ENCODE assay signal across 24 cellular contexts in genomic region chr11:86876716-86877234, GRCh38.
DNase-seq lines count a peak whose midpoint lies in the region; ATAC-seq and TF ChIP-seq lines count a peak whose summit lies in the region.
"Had no signal": no experiment of that assay in that cellular context is flagged by ENCODE, and none has a peak within 500 bp of the region (broad histone marks: within the 10 kb centered on the region; RNA-seq: fewer than 3 reads in every experiment).

No MANE protein-coding gene starts in this region.

- H3K4me1 Mint-ChIP-seq in Caco-2 (ENCODE audit: low read depth, unreplicated experiment) = peaks cover 7% of the 10 kb centered on the region

- TF ChIP-seq CTCF in Caco-2 (IDR thresholded peaks at IDR 0.05; ENCODE audit: insufficient read depth in 1 of 2, low read depth in 1 of 2, low read length in 1 of 2, severe bottlenecking in 1 of 2, unreplicated experiment in 1 of 2) (no peak), IMR-90 (conservative IDR thresholded peaks at IDR 0.05; ENCODE audit: low read depth, low read length) (no peak)

- H3K27ac ChIP-seq in IMR-90 (ENCODE audit: insufficient read depth, low read length) (no peak overlapping the region), trophoblast cell (ENCODE audit: low read depth, low read length) (no peak overlapping the region)
- H3K27ac ChIP-seq: PC-9, SJCRH30 had no signal

- intact Hi-C loops in Caco-2 (cut with micrococcal nuclease; ENCODE audit: unreplicated experiment) (loop anchor here (1.0 kb wide), 1 partner anchor 26 kb away; no protein-coding TSS in a partner anchor), IMR-90 (cut with micrococcal nuclease) (no loop called here)

- BruUV-seq in Caco-2 (replicated peaks; lab: Mats Ljungman, UMichigan) (no TSS peak), IMR-90 (replicated peaks; lab: Mats Ljungman, UMichigan) (no TSS peak)

- no peak overlapping the region for H3K4me2 ChIP-seq in IMR-90 (ENCODE audit: low read depth, low read length)
- H3K4me2 ChIP-seq in trophoblast cell (ENCODE audit: low read length) = peak overlapping the region; percentile 23
- H3K4me2 ChIP-seq: PC-9 had no signal

- H3K4ac ChIP-seq in IMR-90 (ENCODE audit: low read depth, low read length) (no peak overlapping the region), trophoblast cell (ENCODE audit: low read depth, low read length) (no peak overlapping the region)

- ATAC-seq in IMR-90 (ENCODE audit: low read depth) (no peak), esophagus mucosa (no peak), GM18861 (IDR thresholded peaks at IDR 0.05; ENCODE audit: unreplicated experiment) (no peak)
- ATAC-seq: HCT116, Right ventricle myocardium inferior, SK-N-SH treated with all-trans-retinoic acid at 6 μM for 48 hours had no signal

- no peak overlapping the region for H2BK15ac ChIP-seq in IMR-90 (ENCODE audit: low read depth, low read length)

- no CpG with 5 or more reads among the region's 3 CpGs for WGBS in IMR-90 (ENCODE audit: extremely low coverage in 2 of 2, insufficient read length in 1 of 2), 2 experiments
- no CpG with 5 or more reads among the region's 3 CpGs for WGBS in trophoblast cell (ENCODE audit: extremely low coverage, insufficient coverage, insufficient read length)

- H2BK20ac ChIP-seq in IMR-90 (ENCODE audit: low read depth, low read length) = no peak overlapping the region

- H3K4me3 ChIP-seq in Caco-2 (ENCODE audit: low read depth, low read length) (no peak overlapping the region), IMR-90 (ENCODE audit: insufficient read depth, low read depth, low read length) (no peak overlapping the region), trophoblast cell (ENCODE audit: low read depth, low read length) (no peak overlapping the region)
- H3K4me3 ChIP-seq: PC-9, SJCRH30 had no signal

- H4K8ac ChIP-seq in IMR-90 (ENCODE audit: low read depth in 2 of 2, low read length in 2 of 2) (no peak overlapping the region), trophoblast cell (ENCODE audit: low read depth, low read length) (no peak overlapping the region)

- H3K9ac ChIP-seq in IMR-90 (ENCODE audit: low read depth, low read length) (no peak overlapping the region), trophoblast cell (ENCODE audit: low read length) (no peak overlapping the region)

- dilution Hi-C loops in IMR-90 (cut with HindIII; ENCODE audit: low sequenced_read_pairs, unreplicated experiment) = no loop called here

- no peak overlapping the region; the same call in 1 of the 2 replicates for H2BK120ac ChIP-seq in IMR-90 (ENCODE audit: low read depth, low read length)
- H2BK120ac ChIP-seq in trophoblast cell (ENCODE audit: insufficient read depth, low read length, poor library complexity) = no peak overlapping the region

- TF ChIP-seq POLR2A in IMR-90 (IDR thresholded peaks at IDR 0.05; ENCODE audit: low read depth, low read length) = no peak

- no peak for TF ChIP-seq RAD21 in IMR-90 (IDR thresholded peaks at IDR 0.05; ENCODE audit: low read length)

- H3K27me3 ChIP-seq in Caco-2 (replicated peaks; ENCODE audit: control insufficient read depth, insufficient read depth, low read length) (no peaks in the 10 kb centered on the region), IMR-90 (ENCODE audit: control insufficient read depth, insufficient read depth, low read length) (no peaks in the 10 kb centered on the region), trophoblast cell (ENCODE audit: insufficient read depth, low read length) (no peaks in the 10 kb centered on the region)
- H3K27me3 ChIP-seq: BE2C, SJCRH30 had no signal

- H3K27ac Mint-ChIP-seq in Caco-2 (ENCODE audit: unreplicated experiment) = peak overlapping the region; percentile 1

- H2AFZ ChIP-seq in IMR-90 (replicated peaks; ENCODE audit: low read length, poor library complexity) (no peak overlapping the region), trophoblast cell (ENCODE audit: insufficient read depth, low read length, poor library complexity) (no peak overlapping the region)
- H2AFZ ChIP-seq: PC-9 had no signal

- no peaks in the 10 kb centered on the region for H3K79me1 ChIP-seq in IMR-90 (ENCODE audit: low read depth in 1 of 2, low read length in 2 of 2)
- no peaks in the 10 kb centered on the region for H3K79me1 ChIP-seq in trophoblast cell (ENCODE audit: low read length)

- H3K9me3 Mint-ChIP-seq in Caco-2 (ENCODE audit: unreplicated experiment) = no peaks in the 10 kb centered on the region

- H2AK9ac ChIP-seq in IMR-90 (replicated peaks; ENCODE audit: low read depth, low read length, poor library complexity) = no peak overlapping the region

- H4K5ac ChIP-seq in IMR-90 (ENCODE audit: low read depth, low read length) = no peak overlapping the region

- no peak overlapping the region for H2BK12ac ChIP-seq in trophoblast cell (ENCODE audit: low read length)

- H3K79me2 ChIP-seq in trophoblast cell (ENCODE audit: control insufficient read depth, insufficient read depth, low read length, poor library complexity) = no peaks in the 10 kb centered on the region

- in situ Hi-C loops in IMR-90 (cut with MboI; ENCODE audit: low sequenced_read_pairs) = no loop called here

- no peaks in the 10 kb centered on the region for H3K27me3 Mint-ChIP-seq in Caco-2 (ENCODE audit: insufficient read depth, unreplicated experiment)

- H3K14ac ChIP-seq in IMR-90 (replicated peaks; ENCODE audit: low read depth, low read length) (0 out of 2 replicates have a peak overlapping the region, but pooled peaks have one; percentile 44), trophoblast cell (ENCODE audit: low read length) (no peak overlapping the region)

- no peak overlapping the region for H4K12ac ChIP-seq in trophoblast cell (ENCODE audit: low read depth, low read length)

- H3K4me1 ChIP-seq in Caco-2 = peaks cover 22% of the 10 kb centered on the region
- no peaks in the 10 kb centered on the region; the same call in 1 of the 2 replicates for H3K4me1 ChIP-seq in IMR-90 (ENCODE audit: control insufficient read depth, insufficient read depth, low read length)
- H3K4me1 ChIP-seq in trophoblast cell (ENCODE audit: control insufficient read depth in 1 of 2, insufficient read depth in 2 of 2, low read length in 2 of 2) = peaks cover 0 to 4% of the 10 kb centered on the region in 2 experiments
- H3K4me1 ChIP-seq: BE2C had no signal

- H4K91ac ChIP-seq in IMR-90 (ENCODE audit: insufficient read depth, low read depth, low read length) (no peak overlapping the region), trophoblast cell (ENCODE audit: low read depth, low read length) (no peak overlapping the region)

- H3K9me3 ChIP-seq in Caco-2 (no peaks in the 10 kb centered on the region), IMR-90 (ENCODE audit: control insufficient read depth, insufficient read depth, low read length) (no peaks in the 10 kb centered on the region), trophoblast cell (ENCODE audit: insufficient read depth, low read depth, low read length) (peaks cover 4% of the 10 kb centered on the region)
- H3K9me3 ChIP-seq: BE2C, SJCRH30 had no signal

- CTCF ChIA-PET in Caco-2 (lab: Charles Lee) = interaction anchor here (0.7 to 0.8 kb wide), 2 partner anchors 58 to 218 kb away, joined by 3 read pairs; no protein-coding TSS in a partner anchor
- CTCF ChIA-PET in IMR-90 (lab: Yijun Ruan, JAX) = no interaction called here

- H3K36me3 ChIP-seq in Caco-2 (ENCODE audit: control insufficient read depth, insufficient read depth, low read length) (no peaks in the 10 kb centered on the region), IMR-90 (ENCODE audit: control insufficient read depth, insufficient read depth, low read length) (no peaks in the 10 kb centered on the region), trophoblast cell (ENCODE audit: control insufficient read depth in 1 of 2, insufficient read depth in 2 of 2, low read length in 2 of 2) (no peaks in the 10 kb centered on the region)
- H3K36me3 ChIP-seq: BE2C, SJCRH30 had no signal

- POLR2A ChIA-PET in Caco-2 (lab: Charles Lee) = no interaction called here
- POLR2A ChIA-PET in IMR-90 (lab: Charles Lee; ENCODE audit: unreplicated experiment) = no interaction called here

- DNase-seq in Caco-2 = peak; percentile 65 to 71
- DNase-seq in IMR-90 = no peak
- DNase-seq in iPS-NIHi11 (ENCODE audit: low spot score) = peak; percentile 9
- peak in 1 of 2 donors; percentile 8 for DNase-seq in trophoblast cell
- DNase-seq in C1 segment of cervical spinal cord (lab: John Stamatoyannopoulos, UW) = no peak
- DNase-seq: 8988T, ACHN, BE2C, GOT3, NCI-H1048, NCI-H1417, NCI-H187, NCI-H2081 treated with DMSO at 0.1 percent for 48 hours, NCI-H2171, NCI-H226, NCI-H524, NCI-H748 treated with DMSO at 0.1 percent for 48 hours, PC-9, SJCRH30 had no signal

- peaks cover 8% of the 10 kb centered on the region; the same call in 1 of the 2 replicates for H3K9me1 ChIP-seq in IMR-90 (ENCODE audit: insufficient read depth, low read length)

- H2BK5ac ChIP-seq in IMR-90 (ENCODE audit: low read depth, low read length, poor library complexity, severe bottlenecking) = no peak overlapping the region
- H2BK5ac ChIP-seq in trophoblast cell (ENCODE audit: low read depth, low read length, poor library complexity) = no peak overlapping the region

- H4K20me1 ChIP-seq in IMR-90 (ENCODE audit: insufficient read depth, low read length) = no peaks in the 10 kb centered on the region

- H3K23ac ChIP-seq in IMR-90 (ENCODE audit: low read depth, low read length) (no peak overlapping the region), trophoblast cell (ENCODE audit: low read length) (no peak overlapping the region)

- H2AK5ac ChIP-seq in IMR-90 (ENCODE audit: low read depth, low read length) = no peak overlapping the region
- no peak overlapping the region for H2AK5ac ChIP-seq in trophoblast cell (ENCODE audit: low read length)

- no peak overlapping the region for H3K4me3 Mint-ChIP-seq in Caco-2 (ENCODE audit: unreplicated experiment)

- H3K56ac ChIP-seq in IMR-90 (ENCODE audit: extremely low read depth, insufficient read depth, low read length) = no peak overlapping the region

- H3K18ac ChIP-seq in IMR-90 (ENCODE audit: low read depth, low read length) = no peak overlapping the region
- H3K18ac ChIP-seq in trophoblast cell (ENCODE audit: low read length) = no peak overlapping the region

- peaks cover 17% of the 10 kb centered on the region for H3K36me3 Mint-ChIP-seq in Caco-2 (ENCODE audit: insufficient read depth, unreplicated experiment)

TF ChIP-seq in IMR-90, 13 proteins besides CTCF, POLR2A, EP300 and RAD21 (continues in another document):
- TF ChIP-seq MAZ (IDR thresholded peaks at IDR 0.05; ENCODE audit: borderline replicate concordance, low read depth, low read length) = no peak
- TF ChIP-seq BHLHE40 (IDR thresholded peaks at IDR 0.05; ENCODE audit: low read depth, low read length) = no peak
- TF ChIP-seq SMC3 (IDR thresholded peaks at IDR 0.05; ENCODE audit: low read depth, low read length) = no peak
- no peak for TF ChIP-seq NFE2L2 (IDR thresholded peaks at IDR 0.05; ENCODE audit: low read depth, low read length)
- TF ChIP-seq RFX5 (IDR thresholded peaks at IDR 0.05; ENCODE audit: low read depth, low read length) = no peak
- no peak for TF ChIP-seq RCOR1 (IDR thresholded peaks at IDR 0.05; ENCODE audit: insufficient replicate concordance, low read length)
- no peak for TF ChIP-seq CHD1 (IDR thresholded peaks at IDR 0.05; ENCODE audit: low read depth, low read length)

Comparison
In these comparisons a context has a peak if more than half of its experiments do, and no peak if none do; other contexts are left out.
1. DNase-seq: peak in Caco-2 (2 of 2) and iPS-NIHi11 (single experiment); none in IMR-90 (single experiment) and C1 segment of cervical spinal cord (0 of 14).